ENCODE assay signal across 8 cellular contexts in genomic region chr4:40924096-40924792, GRCh38.
A peak's percentile ranks its signal among the peaks of the same experiment; 100 is the strongest.
DNase-seq lines count a peak whose midpoint lies in the region; ATAC-seq and TF ChIP-seq lines count a peak whose summit lies in the region.

No MANE protein-coding gene starts in this region.

- H3K79me2 ChIP-seq in SK-N-SH (ENCODE audit: insufficient read depth) = no peaks in the 10 kb centered on the region

- H3K9ac ChIP-seq in SK-N-SH = no peak overlapping the region

- peaks cover 13 to 17% of the 10 kb centered on the region in 2 experiments for H3K36me3 ChIP-seq in SK-N-SH (replicated peaks in 1 of 2; ENCODE audit: control insufficient read depth in 1 of 2, insufficient read depth in 2 of 2, low read length in 1 of 2)

- peak overlapping the region in 1 of 2 experiments; percentile 10; a peak in 1 of 4 replicates for H3K4me3 ChIP-seq in SK-N-SH (ENCODE audit: low read depth in 2 of 2, low read length in 1 of 2)
- H3K4me3 ChIP-seq in retinal pigment epithelial cell (ENCODE audit: low read length) = no peak overlapping the region

- no peak overlapping the region for H3K4me2 ChIP-seq in SK-N-SH

- no peaks in the 10 kb centered on the region for H3K9me3 ChIP-seq in SK-N-SH

- H3K9me2 ChIP-seq in SK-N-SH = no peaks in the 10 kb centered on the region

- TF ChIP-seq RAD21 in SK-N-SH (IDR thresholded peaks at IDR 0.05; ENCODE audit: low read length) = peak; percentile 79

- no peaks in the 10 kb centered on the region; a peak in 1 of 4 replicates for H3K4me1 ChIP-seq in SK-N-SH (ENCODE audit: control insufficient read depth in 1 of 2, insufficient read depth in 2 of 2, low read depth in 1 of 2, low read length in 1 of 2)

- no peaks in the 10 kb centered on the region for H3K27me3 ChIP-seq in SK-N-SH (ENCODE audit: insufficient read depth)

- DNase-seq in CMK (ENCODE audit: low read depth) = peak; percentile 18
- peak; percentile 83 for DNase-seq in SK-N-SH
- peak; percentile 81 for DNase-seq in activated naive CD4-positive, alpha-beta T cell treated with anti-CD3 and anti-CD28 coated beads, Interleukin-2, amount 50 U/mL, for 16 hours
- DNase-seq in head of caudate nucleus = peak; percentile 38 to 89 (median 70)
- no peak for DNase-seq in retinal pigment epithelial cell (ENCODE audit: low read depth)
- no peak for DNase-seq in middle frontal gyrus (ENCODE audit: extremely low spot score, low spot score)

- peak; percentile 96 for TF ChIP-seq CTCF in LNCAP (IDR thresholded peaks at IDR 0.05)
- peak; percentile 94 for TF ChIP-seq CTCF in SK-N-SH (IDR thresholded peaks at IDR 0.05)
- peak; percentile 96 for TF ChIP-seq CTCF in retinal pigment epithelial cell (conservative IDR thresholded peaks at IDR 0.05; ENCODE audit: low read depth, low read length)

- no peak overlapping the region for H2AFZ ChIP-seq in SK-N-SH (ENCODE audit: low read depth)

- H4K20me1 ChIP-seq in SK-N-SH (ENCODE audit: insufficient read depth) = no peaks in the 10 kb centered on the region

- POLR2A ChIA-PET in SK-N-SH (lab: Yijun Ruan, JAX) = interaction anchor here (0.7 kb wide), 1 partner anchor 333 kb away, joined by 3 read pairs; the partner anchor contains the start of gene UCHL1

- CTCF ChIA-PET in SK-N-SH (lab: Yijun Ruan, JAX) = interaction anchor here (0.6 to 16.0 kb wide), 43 partner anchors 14 to 945 kb away, joined by 3 to 196 read pairs (median 5); partner anchors contain the start of genes APBB2 and UCHL1

- 61% methylated on average over 10 of the region's 11 CpGs for WGBS in SK-N-SH (ENCODE audit: low lambda C conversion rate)

- intact Hi-C loops in head of caudate nucleus (cut with DNase I) = loop anchor here (10.0 kb wide), 1 partner anchor 141 kb away; no protein-coding TSS in a partner anchor

- ATAC-seq in GM21390 (IDR thresholded peaks at IDR 0.05; ENCODE audit: unreplicated experiment) = peak; percentile 83

- H3F3A ChIP-seq in SK-N-SH (replicated peaks; ENCODE audit: insufficient read depth) = peaks cover 5% of the 10 kb centered on the region

- H3K27ac ChIP-seq in SK-N-SH (ENCODE audit: low read depth in 2 of 2, low read length in 1 of 2) = no peak overlapping the region

- no peak for TF ChIP-seq EP300 in SK-N-SH (IDR thresholded peaks at IDR 0.05; ENCODE audit: borderline replicate concordance in 1 of 2, low read depth in 1 of 2, low read length in 1 of 2)

TF ChIP-seq in SK-N-SH, 30 proteins besides CTCF, POLR2A, EP300 and RAD21:
- peak; percentile 81 for TF ChIP-seq SMC3 (IDR thresholded peaks at IDR 0.05; ENCODE audit: low read depth, low read length)
- TF ChIP-seq YY1 (IDR thresholded peaks at IDR 0.05; ENCODE audit: low read depth) = peak; percentile 86
- no peak for TF ChIP-seq RFX5 (IDR thresholded peaks at IDR 0.05; ENCODE audit: low read length)

Comparison
In these comparisons a context has a peak if more than half of its experiments do, and no peak if none do; other contexts are left out.
1. DNase-seq: peak in CMK (single experiment), SK-N-SH (single experiment), activated naive CD4-positive, alpha-beta T cell treated with anti-CD3 and anti-CD28 coated beads, Interleukin-2, amount 50 U/mL, for 16 hours (single experiment) and head of caudate nucleus (42 of 42); none in retinal pigment epithelial cell (single experiment) and middle frontal gyrus (single experiment).
2. Peak in every context shown above with its lines, with median percentiles within 50 percentile points of each other: CTCF ChIP-seq.